8 cellular contexts compared by ENCODE assay signal in genomic region chr2:85750509-85751299, GRCh38. TPM values are rescaled to one million over a fixed set of nuclear protein-coding genes. Genes with fewer than 3 reads are reported as not detected.
DNase-seq lines count a peak whose midpoint lies in the region; ATAC-seq and TF ChIP-seq lines count a peak whose summit lies in the region.

No MANE protein-coding gene starts in this region.

- H3K9me3 ChIP-seq in CD4-positive, alpha-beta memory T cell (ENCODE audit: control insufficient read depth in 1 of 2, low read length in 2 of 2): no peaks in the 10 kb centered on the region
- H3K9me3 ChIP-seq in cardiac muscle cell (ENCODE audit: low read depth): no peaks in the 10 kb centered on the region

- peak in 4 of 5 donors; percentile 31 to 46 (median 44) for DNase-seq in CD4-positive, alpha-beta memory T cell
- DNase-seq in HL-60 (ENCODE audit: low read depth in 1 of 2, low spot score in 1 of 2) (peak; percentile 45 to 84), SK-MEL-5 (ENCODE audit: low read depth, low spot score) (peak; percentile 79), cardiac muscle cell (ENCODE audit: low read depth in 1 of 2, low spot score in 1 of 2) (peak; percentile 73 to 80), progenitor cell of endocrine pancreas (ENCODE audit: low spot score, unreplicated experiment) (peak; percentile 57)
- DNase-seq in activated naive CD8-positive, alpha-beta T cell treated with anti-CD3 and anti-CD28 coated beads, Interleukin-2, amount 50 U/mL, for 16 hours (ENCODE audit: low read depth, low spot score): peak; percentile 15

- ATAC-seq in GM19397 (IDR thresholded peaks at IDR 0.05; ENCODE audit: unreplicated experiment): no peak
- ATAC-seq in HG03196 (IDR thresholded peaks at IDR 0.05; ENCODE audit: unreplicated experiment): no peak

- POLR2A ChIA-PET in CD4-positive, alpha-beta memory T cell (lab: Charles Lee; ENCODE audit: partially characterized antibody): no interaction called here

- TF ChIP-seq CTCF in HL-60 (IDR thresholded peaks at IDR 0.05; ENCODE audit: insufficient read depth, low read length): peak; percentile 88
- TF ChIP-seq CTCF in cardiac muscle cell (IDR thresholded peaks at IDR 0.05; ENCODE audit: low read depth, low read length): peak; percentile 94
- TF ChIP-seq CTCF in progenitor cell of endocrine pancreas (IDR thresholded peaks at IDR 0.05; ENCODE audit: unreplicated experiment): peak; percentile 78

- H3K36me3 ChIP-seq in CD4-positive, alpha-beta memory T cell (ENCODE audit: insufficient read depth, low read length): no peaks in the 10 kb centered on the region
- no peaks in the 10 kb centered on the region for H3K36me3 ChIP-seq in cardiac muscle cell

- no peak overlapping the region for H3K27ac Mint-ChIP-seq in CD4-positive, alpha-beta memory T cell
- H3K27ac Mint-ChIP-seq in progenitor cell of endocrine pancreas: no peak overlapping the region

- intact Hi-C loops in CD4-positive, alpha-beta memory T cell (cut with micrococcal nuclease): loop anchor here (1.0 to 2.0 kb wide), 3 partner anchors 54 to 330 kb away; no protein-coding TSS in a partner anchor

- H3K9me3 Mint-ChIP-seq in CD4-positive, alpha-beta memory T cell: no peaks in the 10 kb centered on the region
- H3K9me3 Mint-ChIP-seq in progenitor cell of endocrine pancreas (ENCODE audit: low read depth): no peaks in the 10 kb centered on the region

- no peak overlapping the region for H3K27ac ChIP-seq in CD4-positive, alpha-beta memory T cell (ENCODE audit: low read depth, low read length)
- H3K27ac ChIP-seq in HL-60 (replicated peaks) (no peak overlapping the region), cardiac muscle cell (no peak overlapping the region)

- CTCF ChIA-PET in CD4-positive, alpha-beta memory T cell (lab: Charles Lee; ENCODE audit: partially characterized antibody): interaction anchor here (0.6 to 6.2 kb wide), 5 partner anchors 10 to 361 kb away, joined by 3 to 61 read pairs (median 5); no protein-coding TSS in a partner anchor

- H3K4me1 Mint-ChIP-seq in CD4-positive, alpha-beta memory T cell: peaks cover 4 to 29% (median 12%) of the 10 kb centered on the region in 4 donors
- H3K4me1 Mint-ChIP-seq in progenitor cell of endocrine pancreas (ENCODE audit: low read depth): peaks cover 8% of the 10 kb centered on the region

- peaks cover 22% of the 10 kb centered on the region for H3K27me3 ChIP-seq in CD4-positive, alpha-beta memory T cell (ENCODE audit: insufficient read depth, low read length)
- H3K27me3 ChIP-seq in HL-60 (ENCODE audit: insufficient read depth, poor library complexity, severe bottlenecking) (peaks cover 32% of the 10 kb centered on the region), cardiac muscle cell (peaks cover 46% of the 10 kb centered on the region)

- peak overlapping the region in 2 of 8 donors; percentile 9 to 26 for H3K4me3 Mint-ChIP-seq in CD4-positive, alpha-beta memory T cell
- H3K4me3 Mint-ChIP-seq in progenitor cell of endocrine pancreas (ENCODE audit: low read depth): no peak overlapping the region

- no peaks in the 10 kb centered on the region for H3K36me3 Mint-ChIP-seq in CD4-positive, alpha-beta memory T cell
- no peaks in the 10 kb centered on the region for H3K36me3 Mint-ChIP-seq in progenitor cell of endocrine pancreas (ENCODE audit: insufficient read depth)

- H3K4me1 ChIP-seq in CD4-positive, alpha-beta memory T cell (ENCODE audit: insufficient read depth, low read length): peaks cover 16% of the 10 kb centered on the region
- peaks cover 5% of the 10 kb centered on the region for H3K4me1 ChIP-seq in cardiac muscle cell (ENCODE audit: low read depth)

- H3K27me3 Mint-ChIP-seq in CD4-positive, alpha-beta memory T cell: peaks cover 30 to 61% of the 10 kb centered on the region in 2 donors
- peaks cover 79% of the 10 kb centered on the region for H3K27me3 Mint-ChIP-seq in progenitor cell of endocrine pancreas

- in situ Hi-C loops in SK-MEL-5 (cut with HindIII; ENCODE audit: low pct_unique_long_range_greater_than_20kb, low sequenced_read_pairs): no loop called here

- no peak overlapping the region for H3K4me3 ChIP-seq in CD4-positive, alpha-beta memory T cell (ENCODE audit: low read length in 2 of 2)
- H3K4me3 ChIP-seq in HL-60 (replicated peaks; ENCODE audit: insufficient read depth, low read length) (no peak overlapping the region), cardiac muscle cell (no peak overlapping the region)

RNA-seq across cellular contexts. Expression of gene ATOH8, which starts 3.1 kb away (rescaled TPM):
- not detected for total RNA-seq in CD4-positive, alpha-beta memory T cell
- polyA plus RNA-seq in CD4-positive, alpha-beta memory T cell: not detected
- 12.0 and 16.9 TPM in 2 replicates for total RNA-seq in SK-MEL-5 (2014; rRNA removed; shearing (Covaris generic))
- polyA plus RNA-seq in SK-MEL-5 (2015; cell fraction: cytosol; rRNA removed): 19.5 and 22.6 TPM in 2 replicates
- polyA plus RNA-seq in SK-MEL-5 (2015; cell fraction: nucleus; rRNA removed): 18.2 and 37.9 TPM in 2 replicates
- total RNA-seq in cardiac muscle cell (10.6 and 12.6 TPM in 2 replicates), progenitor cell of endocrine pancreas (1.3 and 1.7 TPM in 2 replicates)
- 4.8 and 6.3 TPM in 2 replicates for polyA plus RNA-seq in cardiac muscle cell

RNA-seq across cellular contexts. Expression of gene GNLY, which starts 56.5 kb away (rescaled TPM):
- total RNA-seq in CD4-positive, alpha-beta memory T cell: 10 to 100 TPM; 17.2 to 20.0 TPM
- polyA plus RNA-seq in CD4-positive, alpha-beta memory T cell: 10 to 100 TPM; 22.3 to 32.2 TPM
- not detected in 2 replicates for total RNA-seq in SK-MEL-5 (2014; rRNA removed; shearing (Covaris generic))
- not detected in 2 replicates for polyA plus RNA-seq in SK-MEL-5 (2015; cell fraction: cytosol; rRNA removed)
- 0.53 TPM in 1 of 2 replicates, not detected in the other for polyA plus RNA-seq in SK-MEL-5 (2015; cell fraction: nucleus; rRNA removed)
- total RNA-seq in cardiac muscle cell (not detected in 2 replicates), progenitor cell of endocrine pancreas (not detected in 2 replicates)
- polyA plus RNA-seq in cardiac muscle cell: not detected in 2 replicates

Comparison
In these comparisons a context has a peak if more than half of its experiments do, and no peak if none do; other contexts are left out.
1. DNase-seq: peak in every context shown above with its lines; median percentile 79 in SK-MEL-5; 76 in cardiac muscle cell; 64 in HL-60; 57 in progenitor cell of endocrine pancreas; 44 in CD4-positive, alpha-beta memory T cell; 15 in activated naive CD8-positive, alpha-beta T cell treated with anti-CD3 and anti-CD28 coated beads, Interleukin-2, amount 50 U/mL, for 16 hours.
2. RNA of gene GNLY, which starts 56.5 kb away (total RNA-seq): 17.2 to 20.0 TPM in CD4-positive, alpha-beta memory T cell; not detected in SK-MEL-5, not detected in cardiac muscle cell and not detected in progenitor cell of endocrine pancreas; every median in the first group is over 10 times any median in the second.
3. Peak in every context shown above with its lines, with median percentiles within 50 percentile points of each other: CTCF ChIP-seq.